1 cellular context compared by ENCODE assay signal in genomic region chr12:34347367-34347766, GRCh38.
A peak's percentile ranks its signal among the peaks of the same experiment; 100 is the strongest.
TF ChIP-seq lines count a peak whose summit lies in the region.

No MANE protein-coding gene starts in this region.

TF ChIP-seq in K562, 482 proteins besides CTCF, POLR2A, EP300 and RAD21 (continued from another document and continues in another):
- TF ChIP-seq FOXP4 (CRISPR knock-in tag; IDR thresholded peaks at IDR 0.05; ENCODE audit: borderline replicate concordance) (no peak), TBP (optimal IDR thresholded peaks at IDR 0.05; ENCODE audit: low read depth, low read length) (peak; percentile 58), ZKSCAN1 (IDR thresholded peaks at IDR 0.05; ENCODE audit: low read depth, low read length) (no peak), PTTG1 (tag; IDR thresholded peaks at IDR 0.05; ENCODE audit: low read depth) (no peak), ZNF23 (CRISPR knock-in tag; IDR thresholded peaks at IDR 0.05) (no peak), DNMT1 (IDR thresholded peaks at IDR 0.05) (no peak), ETV5 (CRISPR knock-in tag; IDR thresholded peaks at IDR 0.05; ENCODE audit: low read depth) (no peak), GTF2A2 (tag; IDR thresholded peaks at IDR 0.05) (no peak), ZNF740 (CRISPR knock-in tag; IDR thresholded peaks at IDR 0.05) (peak; percentile 57; the same call in 1 of the 2 replicates), ZNF740 (tag; IDR thresholded peaks at IDR 0.05) (no peak), ELF1 (tag; IDR thresholded peaks at IDR 0.05) (no peak), NEUROD1 (IDR thresholded peaks at IDR 0.05; ENCODE audit: borderline replicate concordance, low read depth, low read length, partially characterized antibody) (no peak), POLR2G (IDR thresholded peaks at IDR 0.05; ENCODE audit: low read depth, low read length) (peak; percentile 66), ZNF696 (CRISPR knock-in tag; conservative IDR thresholded peaks at IDR 0.05) (no peak), CREB3L1 (IDR thresholded peaks at IDR 0.05; ENCODE audit: borderline replicate concordance, low read depth) (no peak), ZNF79 (CRISPR knock-in tag; IDR thresholded peaks at IDR 0.05; ENCODE audit: low read depth) (no peak), XRCC4 (IDR thresholded peaks at IDR 0.05; ENCODE audit: extremely low read depth, insufficient read depth, insufficient read length) (no peak), HSF4 (CRISPR knock-in tag; IDR thresholded peaks at IDR 0.05; ENCODE audit: borderline replicate concordance) (no peak), PRDM10 (IDR thresholded peaks at IDR 0.05; ENCODE audit: partially characterized antibody) (peak; percentile 47), TCF3 (CRISPR knock-in tag; IDR thresholded peaks at IDR 0.05) (no peak), CBX2 (IDR thresholded peaks at IDR 0.05; ENCODE audit: insufficient read depth, low read length, poor library complexity, severe bottlenecking) (no peak), NFYB (IDR thresholded peaks at IDR 0.05; ENCODE audit: extremely low read depth, insufficient read length) (no peak), PHF20 (IDR thresholded peaks at IDR 0.05; ENCODE audit: partially characterized antibody) (no peak), FOXA1 (IDR thresholded peaks at IDR 0.05; ENCODE audit: borderline replicate concordance) (no peak), MBD2 (IDR thresholded peaks at IDR 0.05; ENCODE audit: borderline replicate concordance, low read depth) (no peak), MEIS2 (IDR thresholded peaks at IDR 0.05; ENCODE audit: partially characterized antibody) (peak; percentile 46), ZBTB43 (CRISPR knock-in tag; IDR thresholded peaks at IDR 0.05) (no peak), MEF2D (tag; conservative IDR thresholded peaks at IDR 0.05; ENCODE audit: low read depth) (no peak), HDGF (IDR thresholded peaks at IDR 0.05) (no peak), ZKSCAN3 (CRISPR knock-in tag; IDR thresholded peaks at IDR 0.05) (no peak), ZNF197 (CRISPR knock-in tag; IDR thresholded peaks at IDR 0.05; ENCODE audit: low read depth) (no peak), RBM25 (IDR thresholded peaks at IDR 0.05; ENCODE audit: low read depth, low read length, severe bottlenecking) (no peak), CTBP1 (IDR thresholded peaks at IDR 0.05; ENCODE audit: borderline replicate concordance) (peak; percentile 20; the same call in 1 of the 2 replicates), BMI1 (IDR thresholded peaks at IDR 0.05; ENCODE audit: low read length) (no peak), ZNF785 (CRISPR knock-in tag; IDR thresholded peaks at IDR 0.05) (no peak), SP1 (CRISPR knock-in tag; IDR thresholded peaks at IDR 0.05) (no peak), HDAC1 (IDR thresholded peaks at IDR 0.05) (peak in 1 of 2 experiments; percentile 25; a peak in 1 of 4 replicates), KAT8 (IDR thresholded peaks at IDR 0.05; ENCODE audit: low read depth) (no peak), MGA (IDR thresholded peaks at IDR 0.05) (peak; percentile 19; the same call in 1 of the 2 replicates), ZKSCAN8 (CRISPR knock-in tag; IDR thresholded peaks at IDR 0.05) (no peak), ARID1B (IDR thresholded peaks at IDR 0.05) (0 out of 2 replicates have a peak, but pooled peaks have one; percentile 7), ZNF75A (CRISPR knock-in tag; IDR thresholded peaks at IDR 0.05) (no peak), MAZ (CRISPR knock-in tag; conservative IDR thresholded peaks at IDR 0.05 in 1 of 2, IDR thresholded peaks at IDR 0.05 in 1 of 2) (peak in 1 of 2 experiments; percentile 33; a peak in 3 of 4 replicates), CBX3 (IDR thresholded peaks at IDR 0.05; ENCODE audit: borderline replicate concordance in 1 of 2, low read length in 2 of 2) (peak in 1 of 2 experiments; percentile 34; a peak in 1 of 3 replicates)
